1 cellular context compared by ENCODE assay signal in genomic region chr12:2959508-2960431, GRCh38.
TF ChIP-seq lines count a peak whose summit lies in the region.

No MANE protein-coding gene starts in this region.

TF ChIP-seq in HepG2, 621 proteins besides CTCF, POLR2A, EP300 and RAD21 (continued from another document and continues in another):
- TF ChIP-seq RERE (CRISPR knock-in tag; IDR thresholded peaks at IDR 0.05; ENCODE audit: low read depth) (no peak), PAX8 (CRISPR knock-in tag; IDR thresholded peaks at IDR 0.05; ENCODE audit: borderline replicate concordance) (peak; percentile 90; the same call in 1 of the 2 replicates), MIER3 (CRISPR knock-in tag; IDR thresholded peaks at IDR 0.05; ENCODE audit: borderline replicate concordance) (no peak), TOE1 (CRISPR knock-in tag; IDR thresholded peaks at IDR 0.05) (no peak), KDM4B (CRISPR knock-in tag; IDR thresholded peaks at IDR 0.05) (peak; percentile 37; the same call in 1 of the 2 replicates), TARDBP (CRISPR knock-in tag; IDR thresholded peaks at IDR 0.05) (0 out of 2 replicates have a peak, but pooled peaks have one; percentile 34), SPEN (CRISPR knock-in tag; IDR thresholded peaks at IDR 0.05; ENCODE audit: low read depth) (peak; percentile 29; the same call in 1 of the 2 replicates), ZNF441 (CRISPR knock-in tag; IDR thresholded peaks at IDR 0.05; ENCODE audit: borderline replicate concordance) (peak; percentile 44; the same call in 1 of the 2 replicates), KIAA2018 (CRISPR knock-in tag; IDR thresholded peaks at IDR 0.05; ENCODE audit: borderline replicate concordance) (no peak), ZEB1 (IDR thresholded peaks at IDR 0.05; ENCODE audit: insufficient replicate concordance, low read depth) (peak; percentile 9), HMG20B (CRISPR knock-in tag; conservative IDR thresholded peaks at IDR 0.05) (no peak), MYC (CRISPR knock-in tag; IDR thresholded peaks at IDR 0.05; ENCODE audit: borderline replicate concordance) (peak; percentile 73), ZNF143 (CRISPR knock-in tag; IDR thresholded peaks at IDR 0.05) (no peak), ZNF816 (CRISPR knock-in tag; IDR thresholded peaks at IDR 0.05; ENCODE audit: borderline replicate concordance) (no peak), MTF2 (CRISPR knock-in tag; IDR thresholded peaks at IDR 0.05; ENCODE audit: borderline replicate concordance) (no peak; the same call in 1 of the 2 replicates), ZNF709 (CRISPR knock-in tag; IDR thresholded peaks at IDR 0.05) (peak; percentile 45; the same call in 1 of the 2 replicates), DMAP1 (CRISPR knock-in tag; IDR thresholded peaks at IDR 0.05) (peak; percentile 52; the same call in 1 of the 2 replicates), ZNF850 (CRISPR knock-in tag; conservative IDR thresholded peaks at IDR 0.05) (no peak), NR2C2 (CRISPR knock-in tag; IDR thresholded peaks at IDR 0.05; ENCODE audit: borderline replicate concordance) (no peak), ZNF720 (CRISPR knock-in tag; IDR thresholded peaks at IDR 0.05) (no peak), HDAC1 (CRISPR knock-in tag; IDR thresholded peaks at IDR 0.05) (peak; percentile 86), CHCHD3 (CRISPR knock-in tag; IDR thresholded peaks at IDR 0.05) (no peak), ZNF30 (CRISPR knock-in tag; IDR thresholded peaks at IDR 0.05) (peak; percentile 68; the same call in 1 of the 2 replicates), ZNF558 (CRISPR knock-in tag; IDR thresholded peaks at IDR 0.05; ENCODE audit: borderline replicate concordance) (peak; percentile 52; the same call in 1 of the 2 replicates), SP1 (IDR thresholded peaks at IDR 0.05) (no peak), SP1 (CRISPR knock-in tag; IDR thresholded peaks at IDR 0.05) (0 out of 2 replicates have a peak, but pooled peaks have one; percentile 5), ATAD3A (CRISPR knock-in tag; IDR thresholded peaks at IDR 0.05) (no peak), ARID4A (CRISPR knock-in tag; IDR thresholded peaks at IDR 0.05; ENCODE audit: borderline replicate concordance) (peak; percentile 58; the same call in 1 of the 2 replicates), TP53 (CRISPR knock-in tag; conservative IDR thresholded peaks at IDR 0.05) (no peak)
- TF ChIP-seq, protein P1, sequence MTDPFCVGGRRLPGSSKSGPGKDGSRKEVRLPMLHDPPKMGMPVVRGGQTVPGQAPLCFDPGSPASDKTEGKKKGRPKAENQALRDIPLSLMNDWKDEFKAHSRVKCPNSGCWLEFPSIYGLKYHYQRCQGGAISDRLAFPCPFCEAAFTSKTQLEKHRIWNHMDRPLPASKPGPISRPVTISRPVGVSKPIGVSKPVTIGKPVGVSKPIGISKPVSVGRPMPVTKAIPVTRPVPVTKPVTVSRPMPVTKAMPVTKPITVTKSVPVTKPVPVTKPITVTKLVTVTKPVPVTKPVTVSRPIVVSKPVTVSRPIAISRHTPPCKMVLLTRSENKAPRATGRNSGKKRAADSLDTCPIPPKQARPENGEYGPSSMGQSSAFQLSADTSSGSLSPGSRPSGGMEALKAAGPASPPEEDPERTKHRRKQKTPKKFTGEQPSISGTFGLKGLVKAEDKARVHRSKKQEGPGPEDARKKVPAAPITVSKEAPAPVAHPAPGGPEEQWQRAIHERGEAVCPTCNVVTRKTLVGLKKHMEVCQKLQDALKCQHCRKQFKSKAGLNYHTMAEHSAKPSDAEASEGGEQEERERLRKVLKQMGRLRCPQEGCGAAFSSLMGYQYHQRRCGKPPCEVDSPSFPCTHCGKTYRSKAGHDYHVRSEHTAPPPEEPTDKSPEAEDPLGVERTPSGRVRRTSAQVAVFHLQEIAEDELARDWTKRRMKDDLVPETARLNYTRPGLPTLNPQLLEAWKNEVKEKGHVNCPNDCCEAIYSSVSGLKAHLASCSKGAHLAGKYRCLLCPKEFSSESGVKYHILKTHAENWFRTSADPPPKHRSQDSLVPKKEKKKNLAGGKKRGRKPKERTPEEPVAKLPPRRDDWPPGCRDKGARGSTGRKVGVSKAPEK (CRISPR knock-in tag; IDR thresholded peaks at IDR 0.05; ENCODE audit: borderline replicate concordance), result no peak
- TF ChIP-seq, protein P2, sequence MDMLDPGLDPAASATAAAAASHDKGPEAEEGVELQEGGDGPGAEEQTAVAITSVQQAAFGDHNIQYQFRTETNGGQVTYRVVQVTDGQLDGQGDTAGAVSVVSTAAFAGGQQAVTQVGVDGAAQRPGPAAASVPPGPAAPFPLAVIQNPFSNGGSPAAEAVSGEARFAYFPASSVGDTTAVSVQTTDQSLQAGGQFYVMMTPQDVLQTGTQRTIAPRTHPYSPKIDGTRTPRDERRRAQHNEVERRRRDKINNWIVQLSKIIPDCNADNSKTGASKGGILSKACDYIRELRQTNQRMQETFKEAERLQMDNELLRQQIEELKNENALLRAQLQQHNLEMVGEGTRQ (IDR thresholded peaks at IDR 0.05; ENCODE audit: low read depth, low read length), result no peak
- TF ChIP-seq, protein P2 (CRISPR knock-in tag; IDR thresholded peaks at IDR 0.05; ENCODE audit: borderline replicate concordance), result no peak
- TF ChIP-seq, protein P3, sequence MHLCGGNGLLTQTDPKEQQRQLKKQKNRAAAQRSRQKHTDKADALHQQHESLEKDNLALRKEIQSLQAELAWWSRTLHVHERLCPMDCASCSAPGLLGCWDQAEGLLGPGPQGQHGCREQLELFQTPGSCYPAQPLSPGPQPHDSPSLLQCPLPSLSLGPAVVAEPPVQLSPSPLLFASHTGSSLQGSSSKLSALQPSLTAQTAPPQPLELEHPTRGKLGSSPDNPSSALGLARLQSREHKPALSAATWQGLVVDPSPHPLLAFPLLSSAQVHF (CRISPR knock-in tag; IDR thresholded peaks at IDR 0.05), result 0 out of 2 replicates have a peak, but pooled peaks have one; percentile 41
